8 cellular contexts compared by ENCODE assay signal in genomic region chr4:82780398-82781231, GRCh38.
DNase-seq lines count a peak whose midpoint lies in the region; ATAC-seq lines count a peak whose summit lies in the region.

No MANE protein-coding gene starts in this region.

- ATAC-seq in HG03354 (IDR thresholded peaks at IDR 0.05; ENCODE audit: poor library complexity, severe bottlenecking, unreplicated experiment) (peak; percentile 71), HG03457 (IDR thresholded peaks at IDR 0.05; ENCODE audit: unreplicated experiment) (no peak)

- peak; percentile 33 for DNase-seq in GDM1 (lab: John Stamatoyannopoulos, UW)
- peak; percentile 26 for DNase-seq in NCI-H82 treated with DMSO at 0.1 percent for 48 hours (lab: John Stamatoyannopoulos, UW; ENCODE audit: unreplicated experiment)
- DNase-seq in fibroblast of gingiva (ENCODE audit: low read depth) = peak; percentile 27
- peak; percentile 61 for DNase-seq in retina
- DNase-seq in SW 1271 (lab: John Stamatoyannopoulos, UW) = no peak
- no peak for DNase-seq in activated naive CD4-positive, alpha-beta T cell treated with Interleukin-2 at 50 U/mL for 16 hours

Comparison
In these comparisons a context has a peak if more than half of its experiments do, and no peak if none do; other contexts are left out.
1. DNase-seq: peak in GDM1 (single experiment), NCI-H82 treated with DMSO at 0.1 percent for 48 hours (single experiment), fibroblast of gingiva (single experiment) and retina (single experiment); none in SW 1271 (0 of 2) and activated naive CD4-positive, alpha-beta T cell treated with Interleukin-2 at 50 U/mL for 16 hours (single experiment).